In the genomic region with DNA sequence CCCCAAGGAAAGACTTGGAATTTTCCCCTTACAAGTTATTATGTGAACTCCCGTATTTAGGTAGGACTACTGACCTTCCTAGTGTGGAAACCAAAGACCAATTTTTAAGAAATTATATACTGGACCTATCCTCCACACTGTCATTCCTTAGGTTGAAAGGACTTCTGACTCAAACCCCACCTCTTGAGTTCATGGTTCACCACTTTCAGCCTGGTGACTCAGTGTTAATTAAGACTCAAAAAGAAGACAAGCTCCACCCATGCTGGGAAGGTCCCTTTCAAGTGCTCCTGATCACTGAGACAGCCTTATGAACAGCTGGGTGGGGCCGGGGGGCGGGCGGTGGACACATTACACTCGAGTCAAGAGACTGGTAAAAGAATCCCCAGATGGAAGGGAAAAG, we compare ENCODE assay signal across 13 cellular contexts.
DNase-seq lines count a peak whose midpoint lies in the region; ATAC-seq and FAIRE-seq lines count a peak whose summit lies in the region.
"Had no signal": no experiment of that assay in that cellular context is flagged by ENCODE, and none has a peak within 500 bp of the region (broad histone marks: within the 10 kb centered on the region; RNA-seq: fewer than 3 reads in every experiment).

No MANE protein-coding gene starts in this region.

- no peaks in the 10 kb centered on the region for H3K27me3 Mint-ChIP-seq in activated CD4-positive, alpha-beta T cell treated with anti-CD3 and anti-CD28 coated beads for 36 hours
- H3K27me3 Mint-ChIP-seq in stimulated activated naive B cell treated with anti-CD40 and anti-IgM and Interleukin-4, amounts not matched to agents 10 μg/mL and 1 μg/mL and 100 μg/mL, for 72 hours, result no peaks in the 10 kb centered on the region
- H3K27me3 Mint-ChIP-seq: activated naive CD4-positive, alpha-beta T cell treated with anti-CD3 and anti-CD28 coated beads, Interleukin-2, amount 10 ng/mL, durations not matched to agents 7 days and 5 days; central memory CD8-positive, alpha-beta T cell had no signal

- no peak overlapping the region for H3K4me3 Mint-ChIP-seq in activated CD4-positive, alpha-beta T cell treated with anti-CD3 and anti-CD28 coated beads for 36 hours
- H3K4me3 Mint-ChIP-seq in stimulated activated naive B cell treated with anti-CD40 and anti-IgM and Interleukin-4, amounts not matched to agents 10 μg/mL and 1 μg/mL and 100 μg/mL, for 72 hours, result no peak overlapping the region
- H3K4me3 Mint-ChIP-seq: activated naive CD4-positive, alpha-beta T cell treated with anti-CD3 and anti-CD28 coated beads, Interleukin-2, amount 10 ng/mL, durations not matched to agents 7 days and 5 days; central memory CD8-positive, alpha-beta T cell; T-helper 1 cell treated with Interleukin-12 subunit alpha and Interleukin-12 subunit beta and Interleukin-4 antibody, amounts not matched to agents 30 μg/mL and 1 μg/mL, for 36 hours had no signal

- POLR2A ChIA-PET in activated CD4-positive, alpha-beta T cell treated with anti-CD3 and anti-CD28 coated beads for 36 hours (lab: Charles Lee), result no interaction called here

- peak; percentile 76 for ATAC-seq in activated CD4-positive, alpha-beta T cell treated with anti-CD3 and anti-CD28 coated beads for 36 hours
- ATAC-seq in HG02623 (IDR thresholded peaks at IDR 0.05; ENCODE audit: unreplicated experiment), result peak; percentile 65
- ATAC-seq in HG03432 (IDR thresholded peaks at IDR 0.05; ENCODE audit: unreplicated experiment), result peak; percentile 88
- ATAC-seq in stimulated activated naive B cell treated with anti-CD40 and anti-IgM and Interleukin-4, amounts not matched to agents 10 μg/mL and 1 μg/mL and 100 μg/mL, for 72 hours (replicated peaks), result peak; percentile 25 to 80
- ATAC-seq in GM21528 (IDR thresholded peaks at IDR 0.05; ENCODE audit: low FRiP score, unreplicated experiment), result no peak

- DNase-seq in activated CD4-positive, alpha-beta T cell treated with anti-CD3 and anti-CD28 coated beads for 36 hours, result peak; percentile 6
- no peak for DNase-seq in activated CD4-positive, alpha-beta T cell treated with anti-CD3 and anti-CD28 coated beads for 1 hour
- DNase-seq in stimulated activated naive B cell treated with anti-CD40 and anti-IgM and Interleukin-4, amounts not matched to agents 10 μg/mL and 1 μg/mL and 100 μg/mL, for 72 hours, result no peak
- DNase-seq in urothelium cell line (ENCODE audit: low spot score), result no peak
- no peak for DNase-seq in effector CD4-positive, alpha-beta T cell
- DNase-seq: activated naive CD4-positive, alpha-beta T cell treated with anti-CD3 and anti-CD28 coated beads, Interleukin-2, amount 10 ng/mL, durations not matched to agents 7 days and 5 days; NCI-H226; Peyer's patch had no signal

- CTCF ChIA-PET in activated CD4-positive, alpha-beta T cell treated with anti-CD3 and anti-CD28 coated beads for 36 hours (lab: Charles Lee), result no interaction called here

- no peak for FAIRE-seq in urothelium cell line (lab: Jason Lieb, UNC)

- H3K36me3 Mint-ChIP-seq in activated CD4-positive, alpha-beta T cell treated with anti-CD3 and anti-CD28 coated beads for 36 hours (ENCODE audit: low read depth), result no peaks in the 10 kb centered on the region
- no peaks in the 10 kb centered on the region for H3K36me3 Mint-ChIP-seq in stimulated activated naive B cell treated with anti-CD40 and anti-IgM and Interleukin-4, amounts not matched to agents 10 μg/mL and 1 μg/mL and 100 μg/mL, for 72 hours
- H3K36me3 Mint-ChIP-seq: activated naive CD4-positive, alpha-beta T cell treated with anti-CD3 and anti-CD28 coated beads, Interleukin-2, amount 10 ng/mL, durations not matched to agents 7 days and 5 days had no signal

- intact Hi-C loops in activated CD4-positive, alpha-beta T cell treated with anti-CD3 and anti-CD28 coated beads for 36 hours (cut with DNase I, micrococcal nuclease), result no loop called here

- no peak overlapping the region for H3K27ac Mint-ChIP-seq in activated CD4-positive, alpha-beta T cell treated with anti-CD3 and anti-CD28 coated beads for 36 hours
- no peak overlapping the region for H3K27ac Mint-ChIP-seq in stimulated activated naive B cell treated with anti-CD40 and anti-IgM and Interleukin-4, amounts not matched to agents 10 μg/mL and 1 μg/mL and 100 μg/mL, for 72 hours
- H3K27ac Mint-ChIP-seq: activated naive CD4-positive, alpha-beta T cell treated with anti-CD3 and anti-CD28 coated beads, Interleukin-2, amount 10 ng/mL, durations not matched to agents 7 days and 5 days; T-helper 1 cell treated with Interleukin-12 subunit alpha and Interleukin-12 subunit beta and Interleukin-4 antibody, amounts not matched to agents 30 μg/mL and 1 μg/mL, for 36 hours had no signal

- H3K9me3 Mint-ChIP-seq in activated CD4-positive, alpha-beta T cell treated with anti-CD3 and anti-CD28 coated beads for 36 hours (ENCODE audit: low read depth), result no peaks in the 10 kb centered on the region
- no peaks in the 10 kb centered on the region for H3K9me3 Mint-ChIP-seq in stimulated activated naive B cell treated with anti-CD40 and anti-IgM and Interleukin-4, amounts not matched to agents 10 μg/mL and 1 μg/mL and 100 μg/mL, for 72 hours
- H3K9me3 Mint-ChIP-seq: activated naive CD4-positive, alpha-beta T cell treated with anti-CD3 and anti-CD28 coated beads, Interleukin-2, amount 10 ng/mL, durations not matched to agents 7 days and 5 days; central memory CD8-positive, alpha-beta T cell; T-helper 1 cell treated with Interleukin-12 subunit alpha and Interleukin-12 subunit beta and Interleukin-4 antibody, amounts not matched to agents 30 μg/mL and 1 μg/mL, for 36 hours had no signal

- H3K4me1 Mint-ChIP-seq in activated CD4-positive, alpha-beta T cell treated with anti-CD3 and anti-CD28 coated beads for 36 hours, result no peaks in the 10 kb centered on the region
- no peaks in the 10 kb centered on the region for H3K4me1 Mint-ChIP-seq in stimulated activated naive B cell treated with anti-CD40 and anti-IgM and Interleukin-4, amounts not matched to agents 10 μg/mL and 1 μg/mL and 100 μg/mL, for 72 hours
- H3K4me1 Mint-ChIP-seq: activated naive CD4-positive, alpha-beta T cell treated with anti-CD3 and anti-CD28 coated beads, Interleukin-2, amount 10 ng/mL, durations not matched to agents 7 days and 5 days; central memory CD8-positive, alpha-beta T cell had no signal
